22 cellular contexts compared by ENCODE assay signal in the genomic region with DNA sequence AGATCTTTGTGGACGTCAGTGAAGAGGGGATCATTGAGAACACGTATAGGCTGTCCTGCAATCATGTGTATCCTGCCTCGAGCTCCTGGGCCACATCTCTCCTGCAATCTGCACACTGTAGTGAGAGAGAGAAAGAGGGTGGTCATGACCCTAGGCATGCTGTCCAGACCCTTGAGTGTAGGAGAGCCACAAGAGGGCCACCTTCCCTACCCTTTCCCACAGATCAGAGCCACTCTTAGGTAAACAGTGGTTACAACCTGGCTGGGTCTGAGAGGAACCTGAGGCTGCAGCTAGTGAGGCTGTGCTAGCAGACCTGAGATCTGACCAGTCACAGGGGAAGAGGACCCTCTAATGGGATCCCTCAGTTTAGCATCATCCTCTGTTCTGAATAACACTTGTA. TPM values are rescaled to one million over a fixed set of nuclear protein-coding genes. Genes with fewer than 3 reads are reported as not detected.
DNase-seq lines count a peak whose midpoint lies in the region; ATAC-seq, FAIRE-seq and TF ChIP-seq lines count a peak whose summit lies in the region.
"Had no signal": no experiment of that assay in that cellular context is flagged by ENCODE, and none has a peak within 500 bp of the region (broad histone marks: within the 10 kb centered on the region; RNA-seq: fewer than 3 reads in every experiment).

No MANE protein-coding gene starts in this region.

- peak overlapping the region; percentile 13 for H3K27ac Mint-ChIP-seq in stimulated activated naive CD8-positive, alpha-beta T cell treated with anti-CD3 and anti-CD28 coated beads, Interleukin-15, Interleukin-2, amounts not matched to agents 100 ng/mL and 50 ng/mL, for 24 hours
- peak overlapping the region; percentile 44 for H3K27ac Mint-ChIP-seq in nephron progenitor cell
- no peak overlapping the region for H3K27ac Mint-ChIP-seq in activated CD4-positive, alpha-beta memory T cell treated with anti-CD3 and anti-CD28 coated beads for 36 hours
- H3K27ac Mint-ChIP-seq: CD4-positive, alpha-beta T cell; H9 had no signal

- H3K36me3 Mint-ChIP-seq in stimulated activated naive CD8-positive, alpha-beta T cell treated with anti-CD3 and anti-CD28 coated beads, Interleukin-15, Interleukin-2, amounts not matched to agents 100 ng/mL and 50 ng/mL, for 24 hours (ENCODE audit: low read depth), result peaks cover 22% of the 10 kb centered on the region
- peaks cover 37% of the 10 kb centered on the region for H3K36me3 Mint-ChIP-seq in nephron progenitor cell (ENCODE audit: low read depth)
- H3K36me3 Mint-ChIP-seq in activated CD4-positive, alpha-beta memory T cell treated with anti-CD3 and anti-CD28 coated beads for 36 hours, result peaks cover 14% of the 10 kb centered on the region

- H3K36me3 ChIP-seq in K562 (ENCODE audit: control insufficient read depth, insufficient read depth, low read length), result peaks cover 48% of the 10 kb centered on the region

- peak overlapping the region; percentile 81 for H3K4me2 ChIP-seq in K562 (ENCODE audit: insufficient read depth, low read length)
- H3K4me2 ChIP-seq: PC-9 had no signal

- WGBS in K562 (ENCODE audit: insufficient coverage, low coverage, missing lambda C conversion rate), result 37% methylated on average over 3 of the region's 3 CpGs

- H3K27me3 ChIP-seq in K562 (ENCODE audit: control insufficient read depth in 2 of 2, insufficient read depth in 2 of 2, low read length in 2 of 2), result no peaks in the 10 kb centered on the region

- H3K9me3 Mint-ChIP-seq in stimulated activated naive CD8-positive, alpha-beta T cell treated with anti-CD3 and anti-CD28 coated beads, Interleukin-15, Interleukin-2, amounts not matched to agents 100 ng/mL and 50 ng/mL, for 24 hours, result no peaks in the 10 kb centered on the region
- no peaks in the 10 kb centered on the region for H3K9me3 Mint-ChIP-seq in nephron progenitor cell
- H3K9me3 Mint-ChIP-seq in activated CD4-positive, alpha-beta memory T cell treated with anti-CD3 and anti-CD28 coated beads for 36 hours, result no peaks in the 10 kb centered on the region
- H3K9me3 Mint-ChIP-seq: CD4-positive, alpha-beta T cell; H9 had no signal

- no peaks in the 10 kb centered on the region for H3K9me3 ChIP-seq in K562 (replicated peaks; ENCODE audit: control insufficient read depth, insufficient read depth, low read depth, low read length)

- no peak overlapping the region for H3K4me3 Mint-ChIP-seq in stimulated activated naive CD8-positive, alpha-beta T cell treated with anti-CD3 and anti-CD28 coated beads, Interleukin-15, Interleukin-2, amounts not matched to agents 100 ng/mL and 50 ng/mL, for 24 hours
- H3K4me3 Mint-ChIP-seq in nephron progenitor cell, result no peak overlapping the region
- H3K4me3 Mint-ChIP-seq in activated CD4-positive, alpha-beta memory T cell treated with anti-CD3 and anti-CD28 coated beads for 36 hours, result no peak overlapping the region
- H3K4me3 Mint-ChIP-seq: CD4-positive, alpha-beta T cell; H9 had no signal

- FAIRE-seq in K562 (lab: Jason Lieb, UNC), result peak; percentile 35
- FAIRE-seq: A204.1, GM12878 had no signal

- H3K9me1 ChIP-seq in K562 (ENCODE audit: control insufficient read depth, insufficient read depth, low read length), result peaks cover 11% of the 10 kb centered on the region

- TF ChIP-seq POLR2A in K562 (conservative IDR thresholded peaks at IDR 0.05), result no peak

- 0 out of 2 replicates have a peak overlapping the region, but pooled peaks have one; percentile 17 for H2AFZ ChIP-seq in K562 (ENCODE audit: low read depth, low read length)
- H2AFZ ChIP-seq: PC-9 had no signal

- H4K20me1 ChIP-seq in K562 (replicated peaks; ENCODE audit: control insufficient read depth, insufficient read depth, low read length), result peaks cover 10% of the 10 kb centered on the region

- in situ Hi-C loops in K562 (cut with MboI), result no loop called here

- H3K79me2 ChIP-seq in K562 (ENCODE audit: control insufficient read depth, insufficient read depth, low read length), result no peaks in the 10 kb centered on the region

- ATAC-seq in stimulated activated naive CD8-positive, alpha-beta T cell treated with anti-CD3 and anti-CD28 coated beads, Interleukin-15, Interleukin-2, amounts not matched to agents 100 U/mL and 50 U/mL, for 24 hours, result no peak
- peak; percentile 72 for ATAC-seq in K562
- ATAC-seq in HG03175 (IDR thresholded peaks at IDR 0.05; ENCODE audit: unreplicated experiment), result no peak
- ATAC-seq: GM12878, SK-N-SH treated with all-trans-retinoic acid at 6 μM for 48 hours had no signal

- peak in 1 of 2 experiments; percentile 49; a peak in 2 of 4 replicates for TF ChIP-seq RAD21 in K562 (CRISPR knock-in tag; conservative IDR thresholded peaks at IDR 0.05 in 1 of 2, IDR thresholded peaks at IDR 0.05 in 1 of 2)

- peaks cover 45% of the 10 kb centered on the region for H3K4me1 Mint-ChIP-seq in stimulated activated naive CD8-positive, alpha-beta T cell treated with anti-CD3 and anti-CD28 coated beads, Interleukin-15, Interleukin-2, amounts not matched to agents 100 ng/mL and 50 ng/mL, for 24 hours (ENCODE audit: low read depth)
- H3K4me1 Mint-ChIP-seq in nephron progenitor cell, result peaks cover 10% of the 10 kb centered on the region
- peaks cover 23% of the 10 kb centered on the region for H3K4me1 Mint-ChIP-seq in activated CD4-positive, alpha-beta memory T cell treated with anti-CD3 and anti-CD28 coated beads for 36 hours (ENCODE audit: low read depth)

- no peaks in the 10 kb centered on the region for H3K27me3 Mint-ChIP-seq in stimulated activated naive CD8-positive, alpha-beta T cell treated with anti-CD3 and anti-CD28 coated beads, Interleukin-15, Interleukin-2, amounts not matched to agents 100 ng/mL and 50 ng/mL, for 24 hours
- H3K27me3 Mint-ChIP-seq in nephron progenitor cell (ENCODE audit: low read depth, poor library complexity), result no peaks in the 10 kb centered on the region
- no peaks in the 10 kb centered on the region for H3K27me3 Mint-ChIP-seq in activated CD4-positive, alpha-beta memory T cell treated with anti-CD3 and anti-CD28 coated beads for 36 hours
- H3K27me3 Mint-ChIP-seq: CD4-positive, alpha-beta T cell had no signal

- peaks cover 39 to 53% of the 10 kb centered on the region in 2 experiments for H3K4me1 ChIP-seq in K562 (replicated peaks in 1 of 2; ENCODE audit: control insufficient read depth in 2 of 2, insufficient read depth in 2 of 2, low read length in 2 of 2)

- H3K9ac ChIP-seq in K562 (ENCODE audit: insufficient read depth in 1 of 2, low read depth in 2 of 2, low read length in 2 of 2), result peak overlapping the region in 1 of 2 experiments; percentile 66; a peak in 2 of 4 replicates

- BruUV-seq in K562 (replicated peaks; lab: Mats Ljungman, UMichigan), result no TSS peak

- CTCF ChIA-PET in K562 (lab: Yijun Ruan, JAX; ENCODE audit: low intra/inter-chr PET ratio), result no interaction called here
- CTCF ChIA-PET in activated CD4-positive, alpha-beta memory T cell treated with anti-CD3 and anti-CD28 coated beads for 36 hours (lab: Charles Lee), result interaction anchor here (1.0 to 4.1 kb wide), 3 partner anchors 9 to 30 kb away, joined by 3 to 15 read pairs (median 3); no protein-coding TSS in a partner anchor

- no peak for DNase-seq in stimulated activated naive CD8-positive, alpha-beta T cell treated with anti-CD3 and anti-CD28 coated beads, Interleukin-15, Interleukin-2, amounts not matched to agents 100 U/mL and 50 U/mL, for 24 hours
- DNase-seq in K562 (ENCODE audit: extremely low read depth in 1 of 4, low spot score in 3 of 4) (peak; percentile 31 to 58 (median 40)), nephron progenitor cell (no peak), NCI-H1930 (lab: John Stamatoyannopoulos, UW) (no peak)
- DNase-seq in activated CD4-positive, alpha-beta memory T cell treated with anti-CD3 and anti-CD28 coated beads for 36 hours, result no peak
- DNase-seq: CD4-positive, alpha-beta T cell; DMS53; EL; H9; KG1; NCI-H1105 treated with DMSO at 0.1 percent for 48 hours; NCI-H1694; NCI-H510A; NCI-H774; PC-9; SIG-M5 had no signal

- peak; percentile 29 to 42 (median 42); a peak in 4 of 6 replicates for TF ChIP-seq CTCF in K562 (IDR thresholded peaks at IDR 0.05 in 2 of 3, conservative IDR thresholded peaks at IDR 0.05 in 1 of 3; ENCODE audit: insufficient read depth in 2 of 3, low read depth in 1 of 3, low read length in 3 of 3)
- TF ChIP-seq CTCF in nephron progenitor cell (IDR thresholded peaks at IDR 0.05), result no peak

- no peak for TF ChIP-seq EP300 in K562 (IDR thresholded peaks at IDR 0.05; ENCODE audit: low read length)

- peak overlapping the region; percentile 69 for H3K27ac ChIP-seq in K562 (ENCODE audit: extremely low read depth, low read depth, low read length)
- H3K27ac ChIP-seq: PC-9, RWPE1 had no signal

- POLR2A ChIA-PET in K562 (lab: Yijun Ruan, JAX), result interaction anchor here (1.6 to 3.5 kb wide), 2 partner anchors 11 to 34 kb away, joined by 6 to 12 read pairs; no protein-coding TSS in a partner anchor
- POLR2A ChIA-PET in activated CD4-positive, alpha-beta memory T cell treated with anti-CD3 and anti-CD28 coated beads for 36 hours (lab: Charles Lee), result no interaction called here

- H3K4me3 ChIP-seq in K562, result no peak overlapping the region
- H3K4me3 ChIP-seq: GM12878, PC-9 had no signal

- intact Hi-C loops in K562 (cut with micrococcal nuclease), result loop anchor here (5.0 kb wide), 1 partner anchor 132 kb away; no protein-coding TSS in a partner anchor
- intact Hi-C loops in activated CD4-positive, alpha-beta memory T cell treated with anti-CD3 and anti-CD28 coated beads for 36 hours (cut with micrococcal nuclease), result no loop called here

RNA-seq across cellular contexts. Expression of a gene that starts 3.9 kb away (rescaled TPM):
- 50.1 and 71.5 TPM in 2 replicates for total RNA-seq in K562 (2011; cell fraction: chromatin; rRNA removed; ENCODE audit: low replicate concordance)
- total RNA-seq in K562 (2011; cell fraction: nucleolus; rRNA removed), result 32.2 and 35.4 TPM in 2 replicates
- 35.9 and 50.0 TPM in 2 replicates for total RNA-seq in K562 (2011; cell fraction: nucleoplasm; rRNA removed)
- 2.1 and 2.9 TPM in 2 replicates for total RNA-seq in K562 (2014; rRNA removed)
- 2.7 and 3.2 TPM in 2 replicates for total RNA-seq in K562 (2014; rRNA removed; fragmentation: Illumina TruSeq; extraction: Trizol)
- total RNA-seq in K562 (2015; rRNA removed; fragmentation: Illumina TruSeq; extraction: Trizol), result 3.2 and 3.5 TPM in 2 replicates
- total RNA-seq in K562 (2021), result 5.2 and 9.4 TPM in 2 replicates
- 6.4 and 10.7 TPM in 2 replicates for polyA plus RNA-seq in K562 (2011; rRNA removed)
- polyA plus RNA-seq in K562 (2011; cell fraction: cytosol; rRNA removed), result 9.9 and 10.0 TPM in 2 replicates
- polyA plus RNA-seq in K562 (2011; cell fraction: nucleus; rRNA removed), result 56.7 and 61.5 TPM in 2 replicates
- 5.7 and 12.3 TPM in 2 replicates for polyA plus RNA-seq in K562 (2012)
- 6.1 TPM in 2 replicates for polyA plus RNA-seq in K562 (2014; fragmentation: Illumina TruSeq; extraction: Trizol)
- polyA plus RNA-seq in K562 (2014; fragmentation: Nextera tagmentation; extraction: Ambion mirVana), result under 1 TPM; 0.34 to 0.35 TPM
- polyA plus RNA-seq in K562 (2014; rRNA removed), result 6.3 and 7.2 TPM in 2 replicates
- polyA minus RNA-seq in K562 (2011; rRNA and poly(A)+ RNA removed), result 9.5 and 10.0 TPM in 2 replicates
- 2.2 and 3.4 TPM in 2 replicates for polyA minus RNA-seq in K562 (2011; cell fraction: cytosol; rRNA and poly(A)+ RNA removed)
- 11.3 and 13.7 TPM in 2 replicates for polyA minus RNA-seq in K562 (2011; cell fraction: nucleus; rRNA and poly(A)+ RNA removed)
- total RNA-seq in activated CD4-positive, alpha-beta memory T cell treated with anti-CD3 and anti-CD28 coated beads for 36 hours, result 1 to 10 TPM; 6.6 to 9.3 TPM

Comparison
In these comparisons a context has a peak if more than half of its experiments do, and no peak if none do; other contexts are left out.
1. DNase-seq: peak in K562 (4 of 4); none in stimulated activated naive CD8-positive, alpha-beta T cell treated with anti-CD3 and anti-CD28 coated beads, Interleukin-15, Interleukin-2, amounts not matched to agents 100 U/mL and 50 U/mL, for 24 hours (single experiment), nephron progenitor cell (single experiment), NCI-H1930 (0 of 2) and activated CD4-positive, alpha-beta memory T cell treated with anti-CD3 and anti-CD28 coated beads for 36 hours (single experiment).